Comparison of ENCODE assay signal across 8 cellular contexts in the genomic region with DNA sequence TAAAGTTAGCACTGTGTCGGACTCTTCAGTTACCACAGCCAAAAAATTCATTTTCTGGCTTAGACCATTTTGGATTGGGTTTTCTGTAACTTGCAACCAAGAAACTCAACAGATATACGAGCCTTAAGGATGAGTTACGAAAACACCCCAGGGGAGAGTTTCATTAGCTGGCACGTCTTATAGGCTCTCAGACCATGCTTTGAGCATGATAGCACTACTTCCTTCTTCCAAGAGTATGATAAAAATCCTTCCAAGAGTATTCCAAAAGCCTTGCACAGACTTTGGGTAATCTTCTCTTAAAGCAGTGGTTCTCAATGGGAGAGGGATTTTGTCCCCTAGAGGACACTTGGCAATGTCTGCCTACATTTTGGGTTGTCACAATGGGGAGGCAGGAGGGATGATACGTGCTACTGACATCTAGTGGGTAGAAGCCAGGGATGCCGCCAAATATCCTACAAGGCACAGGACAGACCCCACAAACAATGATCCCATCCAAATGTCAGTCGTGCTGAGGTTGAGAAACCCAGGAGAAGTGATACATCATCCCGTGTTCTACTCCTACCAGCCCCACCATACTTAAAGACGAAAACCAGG.
DNase-seq lines count a peak whose midpoint lies in the region; ATAC-seq and TF ChIP-seq lines count a peak whose summit lies in the region.

No MANE protein-coding gene starts in this region.

- H3K4me3 ChIP-seq in H7 (ENCODE audit: insufficient read depth, low read depth, low read length) (no peak overlapping the region), left ventricle myocardium inferior (no peak overlapping the region)

- no peaks in the 10 kb centered on the region for H3K9me3 Mint-ChIP-seq in activated CD8-positive, alpha-beta T cell treated with anti-CD3 and anti-CD28 coated beads, Interleukin-2, amount 10 ng/mL, durations not matched to agents 7 days and 5 days (ENCODE audit: insufficient read depth)
- H3K9me3 Mint-ChIP-seq in activated T-helper 2 cell treated with anti-CD3 and anti-CD28 coated beads, Interferon-gamma antibody, Interleukin-2, Interleukin-4, amounts not matched to agents 10 μg/mL and 5 μg/mL and 100 μg/mL, durations not matched to agents 14 hours and 24 hours and 36 hours, result no peaks in the 10 kb centered on the region

- TF ChIP-seq CTCF in left ventricle myocardium inferior (IDR thresholded peaks at IDR 0.05; ENCODE audit: borderline replicate concordance), result peak; percentile 32

- peaks cover 8% of the 10 kb centered on the region for H3K4me1 Mint-ChIP-seq in activated CD8-positive, alpha-beta T cell treated with anti-CD3 and anti-CD28 coated beads, Interleukin-2, amount 10 ng/mL, durations not matched to agents 7 days and 5 days (ENCODE audit: low read depth)
- no peaks in the 10 kb centered on the region for H3K4me1 Mint-ChIP-seq in activated T-helper 2 cell treated with anti-CD3 and anti-CD28 coated beads, Interferon-gamma antibody, Interleukin-2, Interleukin-4, amounts not matched to agents 10 μg/mL and 5 μg/mL and 100 μg/mL, durations not matched to agents 14 hours and 24 hours and 36 hours (ENCODE audit: low read depth)

- H3K27me3 Mint-ChIP-seq in activated CD8-positive, alpha-beta T cell treated with anti-CD3 and anti-CD28 coated beads, Interleukin-2, amount 10 ng/mL, durations not matched to agents 7 days and 5 days (ENCODE audit: low read depth), result no peaks in the 10 kb centered on the region
- H3K27me3 Mint-ChIP-seq in activated T-helper 2 cell treated with anti-CD3 and anti-CD28 coated beads, Interferon-gamma antibody, Interleukin-2, Interleukin-4, amounts not matched to agents 10 μg/mL and 5 μg/mL and 100 μg/mL, durations not matched to agents 14 hours and 24 hours and 36 hours (ENCODE audit: low read depth), result no peaks in the 10 kb centered on the region

- H3K9me3 ChIP-seq in left ventricle myocardium inferior (replicated peaks), result no peaks in the 10 kb centered on the region

- no peak overlapping the region for H3K4me3 Mint-ChIP-seq in activated CD8-positive, alpha-beta T cell treated with anti-CD3 and anti-CD28 coated beads, Interleukin-2, amount 10 ng/mL, durations not matched to agents 7 days and 5 days
- no peak overlapping the region for H3K4me3 Mint-ChIP-seq in activated T-helper 2 cell treated with anti-CD3 and anti-CD28 coated beads, Interferon-gamma antibody, Interleukin-2, Interleukin-4, amounts not matched to agents 10 μg/mL and 5 μg/mL and 100 μg/mL, durations not matched to agents 14 hours and 24 hours and 36 hours (ENCODE audit: low read depth)

- H3K4me1 ChIP-seq in left ventricle myocardium inferior, result peaks cover 21% of the 10 kb centered on the region

- H3K36me3 Mint-ChIP-seq in activated CD8-positive, alpha-beta T cell treated with anti-CD3 and anti-CD28 coated beads, Interleukin-2, amount 10 ng/mL, durations not matched to agents 7 days and 5 days (ENCODE audit: low read depth), result no peaks in the 10 kb centered on the region
- H3K36me3 Mint-ChIP-seq in activated T-helper 2 cell treated with anti-CD3 and anti-CD28 coated beads, Interferon-gamma antibody, Interleukin-2, Interleukin-4, amounts not matched to agents 10 μg/mL and 5 μg/mL and 100 μg/mL, durations not matched to agents 14 hours and 24 hours and 36 hours (ENCODE audit: low read depth), result no peaks in the 10 kb centered on the region

- no peak overlapping the region for H3K27ac Mint-ChIP-seq in activated CD8-positive, alpha-beta T cell treated with anti-CD3 and anti-CD28 coated beads, Interleukin-2, amount 10 ng/mL, durations not matched to agents 7 days and 5 days
- H3K27ac Mint-ChIP-seq in activated T-helper 2 cell treated with anti-CD3 and anti-CD28 coated beads, Interferon-gamma antibody, Interleukin-2, Interleukin-4, amounts not matched to agents 10 μg/mL and 5 μg/mL and 100 μg/mL, durations not matched to agents 14 hours and 24 hours and 36 hours, result no peak overlapping the region

- peak overlapping the region; percentile 54 for H3K27ac ChIP-seq in left ventricle myocardium inferior (replicated peaks)

- in situ Hi-C loops in ACHN (cut with HindIII; ENCODE audit: low pct_ligation_motif_present, low pct_unique_long_range_greater_than_20kb, low sequenced_read_pairs) (no loop called here), SK-MEL-5 (cut with HindIII; ENCODE audit: low pct_unique_long_range_greater_than_20kb, low sequenced_read_pairs) (no loop called here)

- ATAC-seq in GM19452 (IDR thresholded peaks at IDR 0.05; ENCODE audit: unreplicated experiment) (no peak), GM19023 (IDR thresholded peaks at IDR 0.05; ENCODE audit: unreplicated experiment) (no peak)
- no peak for ATAC-seq in activated CD8-positive, alpha-beta T cell treated with anti-CD3 and anti-CD28 coated beads, Interleukin-2, amount 10 ng/mL, durations not matched to agents 7 days and 5 days

- CTCF ChIA-PET in activated CD8-positive, alpha-beta T cell treated with anti-CD3 and anti-CD28 coated beads, Interleukin-2, amount 10 ng/mL, durations not matched to agents 7 days and 5 days (lab: Charles Lee), result no interaction called here

- DNase-seq in ACHN (peak; percentile 14), H7 (peak; percentile 86), SK-MEL-5 (ENCODE audit: low read depth, low spot score) (peak; percentile 60), left ventricle myocardium inferior (no peak)
- no peak for DNase-seq in activated CD8-positive, alpha-beta T cell treated with anti-CD3 and anti-CD28 coated beads, Interleukin-2, amount 10 ng/mL, durations not matched to agents 7 days and 5 days
- DNase-seq in activated T-helper 2 cell treated with anti-CD3 and anti-CD28 coated beads, Interferon-gamma antibody, Interleukin-2, Interleukin-4, amounts not matched to agents 10 μg/mL and 5 μg/mL and 100 μg/mL, durations not matched to agents 14 hours and 24 hours and 36 hours (ENCODE audit: low spot score), result no peak

- H3K36me3 ChIP-seq in H7 (replicated peaks; ENCODE audit: control insufficient read depth, insufficient read depth, low read length), result no peaks in the 10 kb centered on the region; the same call in 1 of the 2 replicates
- H3K36me3 ChIP-seq in left ventricle myocardium inferior, result no peaks in the 10 kb centered on the region

- H3K27me3 ChIP-seq in H7 (ENCODE audit: control insufficient read depth, insufficient read depth, low read length) (no peaks in the 10 kb centered on the region), left ventricle myocardium inferior (ENCODE audit: low read depth) (no peaks in the 10 kb centered on the region)

- intact Hi-C loops in left ventricle myocardium inferior (cut with micrococcal nuclease), result no loop called here
- intact Hi-C loops in activated T-helper 2 cell treated with anti-CD3 and anti-CD28 coated beads, Interferon-gamma antibody, Interleukin-2, Interleukin-4, amounts not matched to agents 10 μg/mL and 5 μg/mL and 100 μg/mL, durations not matched to agents 14 hours and 24 hours and 36 hours (cut with micrococcal nuclease), result no loop called here

- POLR2A ChIA-PET in activated CD8-positive, alpha-beta T cell treated with anti-CD3 and anti-CD28 coated beads, Interleukin-2, amount 10 ng/mL, durations not matched to agents 7 days and 5 days (lab: Charles Lee), result no interaction called here

Comparison
In these comparisons a context has a peak if more than half of its experiments do, and no peak if none do; other contexts are left out.
1. DNase-seq: peak in ACHN (single experiment), H7 (single experiment) and SK-MEL-5 (single experiment); none in left ventricle myocardium inferior (single experiment), activated CD8-positive, alpha-beta T cell treated with anti-CD3 and anti-CD28 coated beads, Interleukin-2, amount 10 ng/mL, durations not matched to agents 7 days and 5 days (single experiment) and activated T-helper 2 cell treated with anti-CD3 and anti-CD28 coated beads, Interferon-gamma antibody, Interleukin-2, Interleukin-4, amounts not matched to agents 10 μg/mL and 5 μg/mL and 100 μg/mL, durations not matched to agents 14 hours and 24 hours and 36 hours (single experiment).